ENCODE assay signal across 3 cellular contexts in genomic region chr11:20795005-20795404, GRCh38.
TF ChIP-seq lines count a peak whose summit lies in the region.

No MANE protein-coding gene starts in this region.

TF ChIP-seq in SK-N-SH, 30 proteins besides CTCF, POLR2A, EP300 and RAD21 (continued from another document):
- TF ChIP-seq YY1 (IDR thresholded peaks at IDR 0.05; ENCODE audit: low read depth) (no peak), GATA2 (CRISPR knock-in tag; IDR thresholded peaks at IDR 0.05) (0 out of 2 replicates have a peak, but pooled peaks have one; percentile 1)
- TF ChIP-seq, protein P1, sequence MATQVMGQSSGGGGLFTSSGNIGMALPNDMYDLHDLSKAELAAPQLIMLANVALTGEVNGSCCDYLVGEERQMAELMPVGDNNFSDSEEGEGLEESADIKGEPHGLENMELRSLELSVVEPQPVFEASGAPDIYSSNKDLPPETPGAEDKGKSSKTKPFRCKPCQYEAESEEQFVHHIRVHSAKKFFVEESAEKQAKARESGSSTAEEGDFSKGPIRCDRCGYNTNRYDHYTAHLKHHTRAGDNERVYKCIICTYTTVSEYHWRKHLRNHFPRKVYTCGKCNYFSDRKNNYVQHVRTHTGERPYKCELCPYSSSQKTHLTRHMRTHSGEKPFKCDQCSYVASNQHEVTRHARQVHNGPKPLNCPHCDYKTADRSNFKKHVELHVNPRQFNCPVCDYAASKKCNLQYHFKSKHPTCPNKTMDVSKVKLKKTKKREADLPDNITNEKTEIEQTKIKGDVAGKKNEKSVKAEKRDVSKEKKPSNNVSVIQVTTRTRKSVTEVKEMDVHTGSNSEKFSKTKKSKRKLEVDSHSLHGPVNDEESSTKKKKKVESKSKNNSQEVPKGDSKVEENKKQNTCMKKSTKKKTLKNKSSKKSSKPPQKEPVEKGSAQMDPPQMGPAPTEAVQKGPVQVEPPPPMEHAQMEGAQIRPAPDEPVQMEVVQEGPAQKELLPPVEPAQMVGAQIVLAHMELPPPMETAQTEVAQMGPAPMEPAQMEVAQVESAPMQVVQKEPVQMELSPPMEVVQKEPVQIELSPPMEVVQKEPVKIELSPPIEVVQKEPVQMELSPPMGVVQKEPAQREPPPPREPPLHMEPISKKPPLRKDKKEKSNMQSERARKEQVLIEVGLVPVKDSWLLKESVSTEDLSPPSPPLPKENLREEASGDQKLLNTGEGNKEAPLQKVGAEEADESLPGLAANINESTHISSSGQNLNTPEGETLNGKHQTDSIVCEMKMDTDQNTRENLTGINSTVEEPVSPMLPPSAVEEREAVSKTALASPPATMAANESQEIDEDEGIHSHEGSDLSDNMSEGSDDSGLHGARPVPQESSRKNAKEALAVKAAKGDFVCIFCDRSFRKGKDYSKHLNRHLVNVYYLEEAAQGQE (IDR thresholded peaks at IDR 0.05; ENCODE audit: low read depth, low read length), result no peak

TF ChIP-seq in SK-N-SH treated with all-trans-retinoic acid at 6 μM for 48 hours, 23 proteins besides CTCF, POLR2A, EP300 and RAD21:
- no peak for TF ChIP-seq CSRNP3 (CRISPR knock-in tag; IDR thresholded peaks at IDR 0.05)
- no peak for TF ChIP-seq PATZ1 (CRISPR knock-in tag; IDR thresholded peaks at IDR 0.05; ENCODE audit: borderline replicate concordance)

TF ChIP-seq in H1, 55 proteins besides CTCF, POLR2A, EP300 and RAD21 (continued from another document):
- TF ChIP-seq TBP (IDR thresholded peaks at IDR 0.05; ENCODE audit: low read depth, low read length), result no peak
